In genomic region chr2:2935445-2936149, GRCh38 we compare ENCODE assay signal across 8 cellular contexts.
"Had no signal": no experiment of that assay in that cellular context is flagged by ENCODE, and none has a peak within 500 bp of the region (broad histone marks: within the 10 kb centered on the region; RNA-seq: fewer than 3 reads in every experiment).

No MANE protein-coding gene starts in this region.

- H3K4me3 ChIP-seq: GM23248 had no signal

- DNase-seq: GM23248, GOT3, H9, HCEC 1CT, IMR-90, KBM-7 had no signal

- H3K27ac ChIP-seq: GM23248 had no signal

- H2AFZ ChIP-seq: GM23248 had no signal

- FAIRE-seq: H54, HTR-8/SVneo had no signal

- H3K9ac ChIP-seq: GM23248 had no signal
